In genomic region chr6:121881974-121882667, GRCh38 we compare ENCODE assay signal across 16 cellular contexts.
DNase-seq lines count a peak whose midpoint lies in the region; ATAC-seq, FAIRE-seq and TF ChIP-seq lines count a peak whose summit lies in the region.
"Had no signal": no experiment of that assay in that cellular context is flagged by ENCODE, and none has a peak within 500 bp of the region (broad histone marks: within the 10 kb centered on the region; RNA-seq: fewer than 3 reads in every experiment).

No MANE protein-coding gene starts in this region.

- FAIRE-seq in astrocyte (lab: Jason Lieb, UNC) (peak; percentile 93), small intestine (lab: Jason Lieb, UNC) (no peak)
- FAIRE-seq: K562 had no signal

- peak; percentile 50 for DNase-seq in AG04450 (ENCODE audit: low read depth, low spot score)
- peak; percentile 83 for DNase-seq in HFF-Myc (ENCODE audit: extremely low read depth, low read depth)
- DNase-seq in astrocyte (ENCODE audit: low read depth), result peak; percentile 86
- DNase-seq in kidney tubule cell (ENCODE audit: low spot score), result peak; percentile 22
- no peak for DNase-seq in prostate gland (ENCODE audit: low spot score)
- DNase-seq in small intestine, result no peak
- DNase-seq: amygdala, C1 segment of cervical spinal cord, NCI-H146, NCI-H748 treated with DMSO at 0.1 percent for 48 hours had no signal

- no peak for TF ChIP-seq CTCF in AG04450 (IDR thresholded peaks at IDR 0.05; ENCODE audit: low read depth, low read length)
- TF ChIP-seq CTCF in HFF-Myc (IDR thresholded peaks at IDR 0.05; ENCODE audit: low read depth, low read length, missing control alignments), result no peak
- no peak for TF ChIP-seq CTCF in astrocyte (IDR thresholded peaks at IDR 0.05; ENCODE audit: insufficient read depth, low read depth, low read length)
- TF ChIP-seq CTCF in prostate gland (IDR thresholded peaks at IDR 0.05), result no peak

- no peak for TF ChIP-seq POLR2A in prostate gland (IDR thresholded peaks at IDR 0.05)

- CTCF ChIA-PET in AG04450 (lab: Charles Lee), result interaction anchor here (1.4 kb wide), 1 partner anchor 32 kb away, joined by 4 read pairs; no protein-coding TSS in a partner anchor

- no peaks in the 10 kb centered on the region for H3K9me3 Mint-ChIP-seq in astrocyte (ENCODE audit: unreplicated experiment)
- H3K9me3 Mint-ChIP-seq: WTC11 had no signal

- WGBS in prostate gland, result 97% methylated on average over 2 of the region's 2 CpGs
- WGBS in small intestine, 3 donors, result 78 to 87% (median 87%) methylated on average over 2 of the region's 2 CpGs

- H3K4me3 Mint-ChIP-seq in astrocyte (ENCODE audit: unreplicated experiment), result no peak overlapping the region
- H3K4me3 Mint-ChIP-seq: WTC11 had no signal

- ATAC-seq in HG02610 (IDR thresholded peaks at IDR 0.05; ENCODE audit: unreplicated experiment) (no peak), HG02885 (IDR thresholded peaks at IDR 0.05; ENCODE audit: poor library complexity, unreplicated experiment) (no peak)
- ATAC-seq: K562, WTC11 had no signal

- peaks cover 15% of the 10 kb centered on the region for H3K4me1 Mint-ChIP-seq in astrocyte (ENCODE audit: low read depth, unreplicated experiment)

- H2AFZ ChIP-seq in astrocyte (ENCODE audit: low read depth, low read length), result no peak overlapping the region

- H3K27ac Mint-ChIP-seq in astrocyte (ENCODE audit: unreplicated experiment), result peak overlapping the region; percentile 21
- H3K27ac Mint-ChIP-seq: WTC11 had no signal

- no peaks in the 10 kb centered on the region for H3K36me3 ChIP-seq in astrocyte (ENCODE audit: insufficient read depth, low read length)
- H3K36me3 ChIP-seq in prostate gland, result no peaks in the 10 kb centered on the region
- H3K36me3 ChIP-seq in small intestine (ENCODE audit: control insufficient read depth in 2 of 2, insufficient read depth in 2 of 2, low read length in 2 of 2), result no peaks in the 10 kb centered on the region
- H3K36me3 ChIP-seq: neutrophil had no signal

- no peaks in the 10 kb centered on the region for H3K27me3 Mint-ChIP-seq in astrocyte (ENCODE audit: low read depth, unreplicated experiment)

- H3K4me2 ChIP-seq in astrocyte (ENCODE audit: low read length), result peak overlapping the region; percentile 17

- H3K27me3 ChIP-seq in AG04450 (ENCODE audit: control insufficient read depth, insufficient read depth, low read length) (no peaks in the 10 kb centered on the region), astrocyte (ENCODE audit: insufficient read depth, low read length) (no peaks in the 10 kb centered on the region), prostate gland (replicated peaks; ENCODE audit: insufficient read depth) (no peaks in the 10 kb centered on the region), small intestine (ENCODE audit: control insufficient read depth in 2 of 2, insufficient read depth in 2 of 2, low read length in 2 of 2) (no peaks in the 10 kb centered on the region)
- H3K27me3 ChIP-seq: neutrophil had no signal

- no peaks in the 10 kb centered on the region for H3K36me3 Mint-ChIP-seq in astrocyte (ENCODE audit: low read depth, unreplicated experiment)
- H3K36me3 Mint-ChIP-seq: WTC11 had no signal

- no peaks in the 10 kb centered on the region for H3K79me2 ChIP-seq in astrocyte (ENCODE audit: insufficient read depth, low read length)

- H4K20me1 ChIP-seq in astrocyte (ENCODE audit: insufficient read depth, low read length), result no peaks in the 10 kb centered on the region

- H3K4me1 ChIP-seq in astrocyte (ENCODE audit: insufficient read depth, low read length) (peaks cover 8% of the 10 kb centered on the region), prostate gland (replicated peaks) (no peaks in the 10 kb centered on the region), small intestine (ENCODE audit: control insufficient read depth in 2 of 2, insufficient read depth in 1 of 2, low read depth in 1 of 2, low read length in 1 of 2) (peaks cover 0 to 2% of the 10 kb centered on the region in 2 donors)

- H3K9me3 ChIP-seq in AG04450 (ENCODE audit: control insufficient read depth, insufficient read depth, low read length) (no peaks in the 10 kb centered on the region), astrocyte (ENCODE audit: insufficient read depth, low read depth, low read length) (no peaks in the 10 kb centered on the region), prostate gland (no peaks in the 10 kb centered on the region), small intestine (ENCODE audit: control insufficient read depth, low read depth) (no peaks in the 10 kb centered on the region)
- H3K9me3 ChIP-seq: neutrophil had no signal

- H3K27ac ChIP-seq in AG04450 (ENCODE audit: low read depth, low read length) (no peak overlapping the region), astrocyte (ENCODE audit: low read depth, low read length) (no peak overlapping the region), prostate gland (no peak overlapping the region), small intestine (ENCODE audit: low read depth in 1 of 2, low read length in 1 of 2) (no peak overlapping the region)
- H3K27ac ChIP-seq: neutrophil, SK-N-MC had no signal

- intact Hi-C loops in prostate gland (cut with DNase I), result no loop called here

- POLR2A ChIA-PET in AG04450 (lab: Yijun Ruan, JAX), result interaction anchor here (0.7 to 1.2 kb wide), 2 partner anchors 50 to 59 kb away, joined by 3 to 4 read pairs; no protein-coding TSS in a partner anchor

- H3K4me3 ChIP-seq in AG04450 (ENCODE audit: low read depth, low read length), result no peak overlapping the region
- H3K4me3 ChIP-seq in HFF-Myc (replicated peaks; ENCODE audit: low read depth, low read length), result no peak overlapping the region
- H3K4me3 ChIP-seq in astrocyte (ENCODE audit: insufficient read depth, low read depth, low read length), result no peak overlapping the region
- no peak overlapping the region for H3K4me3 ChIP-seq in prostate gland
- H3K4me3 ChIP-seq in small intestine (ENCODE audit: low read depth in 1 of 2, low read length in 2 of 2), result no peak overlapping the region
- H3K4me3 ChIP-seq: K562, SK-N-MC had no signal

- H3K9ac ChIP-seq in astrocyte (ENCODE audit: low read length), result no peak overlapping the region

Comparison
In these comparisons a context has a peak if more than half of its experiments do, and no peak if none do; other contexts are left out.
1. DNase-seq: peak in AG04450 (single experiment), HFF-Myc (single experiment), astrocyte (single experiment) and kidney tubule cell (single experiment); none in prostate gland (single experiment) and small intestine (single experiment).